19 cellular contexts compared by ENCODE assay signal in genomic region chr10:91653214-91653875, GRCh38. TPM values are rescaled to one million over a fixed set of nuclear protein-coding genes. Genes with fewer than 3 reads are reported as not detected.
DNase-seq lines count a peak whose midpoint lies in the region; ATAC-seq, FAIRE-seq and TF ChIP-seq lines count a peak whose summit lies in the region.
"Had no signal": no experiment of that assay in that cellular context is flagged by ENCODE, and none has a peak within 500 bp of the region (broad histone marks: within the 10 kb centered on the region; RNA-seq: fewer than 3 reads in every experiment).

No MANE protein-coding gene starts in this region.

- H3K4me1 ChIP-seq in heart right ventricle, result peaks cover 0 to 12% (median 0%) of the 10 kb centered on the region in 9 donors
- H3K4me1 ChIP-seq: body of pancreas, right lobe of liver had no signal

- H3K27me3 ChIP-seq in heart right ventricle (no peaks in the 10 kb centered on the region), brain microvascular endothelial cell (replicated peaks) (no peaks in the 10 kb centered on the region)
- H3K27me3 ChIP-seq: body of pancreas, right lobe of liver had no signal

- in situ Hi-C loops in brain microvascular endothelial cell (cut with HindIII; ENCODE audit: low pct_ligation_motif_present, low sequenced_read_pairs), result no loop called here

- ATAC-seq in left cardiac atrium (peak; percentile 47 to 74), heart right ventricle (no peak), GM19324 (IDR thresholded peaks at IDR 0.05; ENCODE audit: low FRiP score, unreplicated experiment) (no peak)
- ATAC-seq: body of pancreas, GM12878 had no signal

- peaks cover 0 to 6% (median 0%) of the 10 kb centered on the region in 11 donors for H3K9me3 ChIP-seq in heart right ventricle
- H3K9me3 ChIP-seq: body of pancreas, right lobe of liver, thoracic aorta had no signal

- no peak for FAIRE-seq in GM12892 (lab: Jason Lieb, UNC)
- FAIRE-seq: GM12878, GM19239, H1 had no signal

- H3K4me3 ChIP-seq in heart right ventricle (no peak overlapping the region), brain microvascular endothelial cell (ENCODE audit: low read depth, low read length) (no peak overlapping the region)
- H3K4me3 ChIP-seq: body of pancreas, GM12878, right lobe of liver, thoracic aorta had no signal

- TF ChIP-seq CTCF in heart right ventricle (IDR thresholded peaks at IDR 0.05), result no peak
- TF ChIP-seq CTCF in brain microvascular endothelial cell (IDR thresholded peaks at IDR 0.05; ENCODE audit: low read depth, low read length, missing control alignments), result no peak

- DNase-seq in left cardiac atrium, result no peak
- DNase-seq in heart right ventricle, result no peak
- DNase-seq in brain microvascular endothelial cell, result peak; percentile 52
- DNase-seq in glomerular visceral epithelial cell (ENCODE audit: extremely low spot score), result peak; percentile 82
- DNase-seq in AG08395 (ENCODE audit: low spot score), result no peak
- no peak for DNase-seq in GM12892 (ENCODE audit: insufficient read length)
- DNase-seq in retina, result no peak
- DNase-seq: activated CD4-positive, alpha-beta T cell treated with anti-CD3 and anti-CD28 coated beads for 4 hours; body of pancreas; naive B cell; NCI-H774; right lobe of liver had no signal

- no peaks in the 10 kb centered on the region for H3K36me3 ChIP-seq in heart right ventricle
- H3K36me3 ChIP-seq in brain microvascular endothelial cell (replicated peaks), result no peaks in the 10 kb centered on the region
- H3K36me3 ChIP-seq: right lobe of liver, thoracic aorta had no signal

- no peak for TF ChIP-seq POLR2A in GM12892 (IDR thresholded peaks at IDR 0.05; ENCODE audit: low read depth, low read length)

- no peak overlapping the region for H3K27ac ChIP-seq in heart right ventricle
- H3K27ac ChIP-seq in brain microvascular endothelial cell, result no peak overlapping the region
- H3K27ac ChIP-seq: 22Rv1, body of pancreas, right lobe of liver, thoracic aorta had no signal

- WGBS in heart right ventricle, 2 donors, result 65 to 75% methylated on average over 6 of the region's 6 CpGs

- intact Hi-C loops in left cardiac atrium (cut with DNase I) (no loop called here), heart right ventricle (cut with DNase I) (no loop called here)

RNA-seq across cellular contexts. Expression of gene PPP1R3C, which starts 20.5 kb away (rescaled TPM):
- 100 to 1,000 TPM; 173 to 184 TPM for total RNA-seq in left cardiac atrium
- 100 to 1,000 TPM; 121 to 315 (median 190) TPM for total RNA-seq in heart right ventricle
- polyA plus RNA-seq in heart right ventricle, result 10 to 100 TPM; 27.5 to 41.0 TPM
- polyA plus RNA-seq in GM12892 (2012; ENCODE audit: missing spikeins), result not detected
- total RNA-seq: GM12878, HT-29 had no signal

Comparison
In these comparisons a context has a peak if more than half of its experiments do, and no peak if none do; other contexts are left out.
1. ATAC-seq: peak in left cardiac atrium (2 of 2); none in heart right ventricle (0 of 8) and GM19324 (single experiment).
2. DNase-seq: peak in brain microvascular endothelial cell (single experiment) and glomerular visceral epithelial cell (single experiment); none in left cardiac atrium (single experiment), heart right ventricle (0 of 2), AG08395 (single experiment), GM12892 (single experiment) and retina (single experiment).